ENCODE assay signal across 29 cellular contexts in genomic region chr20:32848846-32849245, GRCh38. TPM values are rescaled to one million over a fixed set of nuclear protein-coding genes. Genes with fewer than 3 reads are reported as not detected.
DNase-seq lines count a peak whose midpoint lies in the region; ATAC-seq and TF ChIP-seq lines count a peak whose summit lies in the region.
"Had no signal": no experiment of that assay in that cellular context is flagged by ENCODE, and none has a peak within 500 bp of the region (broad histone marks: within the 10 kb centered on the region; RNA-seq: fewer than 3 reads in every experiment).

No MANE protein-coding gene starts in this region.

- no peaks in the 10 kb centered on the region for H3K9me3 Mint-ChIP-seq in activated CD8-positive, alpha-beta T cell treated with anti-CD3 and anti-CD28 coated beads for 36 hours
- no peaks in the 10 kb centered on the region for H3K9me3 Mint-ChIP-seq in activated CD8-positive, alpha-beta T cell treated with anti-CD3 and anti-CD28 coated beads, Interleukin-2, amount 10 ng/mL, durations not matched to agents 7 days and 5 days (ENCODE audit: insufficient read depth)
- H3K9me3 Mint-ChIP-seq in CD4-positive, alpha-beta T cell: no peaks in the 10 kb centered on the region
- H3K9me3 Mint-ChIP-seq: CD14-positive monocyte had no signal

- TF ChIP-seq EP300 in gastroesophageal sphincter (IDR thresholded peaks at IDR 0.05): no peak

- no peaks in the 10 kb centered on the region for H3K27me3 ChIP-seq in CD4-positive, alpha-beta T cell (ENCODE audit: control insufficient read depth, insufficient read depth, low read length)
- no peaks in the 10 kb centered on the region for H3K27me3 ChIP-seq in Panc1 (ENCODE audit: control insufficient read depth, insufficient read depth, low read length)
- H3K27me3 ChIP-seq in gastroesophageal sphincter: no peaks in the 10 kb centered on the region
- H3K27me3 ChIP-seq: BE2C, SJCRH30 had no signal

- TF ChIP-seq POLR2A in gastroesophageal sphincter (IDR thresholded peaks at IDR 0.05): no peak

- no peak for DNase-seq in activated CD8-positive, alpha-beta T cell treated with anti-CD3 and anti-CD28 coated beads for 36 hours
- DNase-seq in activated CD8-positive, alpha-beta T cell treated with anti-CD3 and anti-CD28 coated beads, Interleukin-2, amount 10 ng/mL, durations not matched to agents 7 days and 5 days: no peak
- no peak for DNase-seq in CD4-positive, alpha-beta T cell
- DNase-seq in Panc1 (ENCODE audit: low read depth, low spot score) (no peak), iris pigment epithelial cell (ENCODE audit: low read depth) (peak; percentile 14), HK-2 (ENCODE audit: unreplicated experiment) (no peak), NCI-H1694 (lab: John Stamatoyannopoulos, UW) (no peak)
- DNase-seq: 8988T, ACHN, BE2C, DMS79, EL, GDM1, Kasumi-1, MV-4-11, NCI-H1105 treated with DMSO at 0.1 percent for 48 hours, NCI-H146, NCI-H2029, NCI-H446, NCI-H524 treated with DMSO at 0.1 percent for 48 hours, NCI-H774, SJCRH30 had no signal

- H3K4me1 Mint-ChIP-seq in activated CD8-positive, alpha-beta T cell treated with anti-CD3 and anti-CD28 coated beads for 36 hours (ENCODE audit: low read depth): peaks cover 11% of the 10 kb centered on the region
- H3K4me1 Mint-ChIP-seq in activated CD8-positive, alpha-beta T cell treated with anti-CD3 and anti-CD28 coated beads, Interleukin-2, amount 10 ng/mL, durations not matched to agents 7 days and 5 days (ENCODE audit: low read depth): no peaks in the 10 kb centered on the region
- H3K4me1 Mint-ChIP-seq in CD4-positive, alpha-beta T cell (ENCODE audit: low read depth): peaks cover 38% of the 10 kb centered on the region
- H3K4me1 Mint-ChIP-seq: CD14-positive monocyte had no signal

- H3K27ac ChIP-seq in CD4-positive, alpha-beta T cell (ENCODE audit: low read depth, low read length): no peak overlapping the region
- H3K27ac ChIP-seq in Panc1 (ENCODE audit: low read length) (no peak overlapping the region), gastroesophageal sphincter (no peak overlapping the region)
- H3K27ac ChIP-seq: SJCRH30 had no signal

- in situ Hi-C loops in Panc1 (cut with HindIII; ENCODE audit: low pct_unique_long_range_greater_than_20kb, low sequenced_read_pairs): no loop called here

- POLR2A ChIA-PET in activated CD8-positive, alpha-beta T cell treated with anti-CD3 and anti-CD28 coated beads for 36 hours (lab: Charles Lee): no interaction called here
- POLR2A ChIA-PET in activated CD8-positive, alpha-beta T cell treated with anti-CD3 and anti-CD28 coated beads, Interleukin-2, amount 10 ng/mL, durations not matched to agents 7 days and 5 days (lab: Charles Lee): no interaction called here
- POLR2A ChIA-PET in CD4-positive, alpha-beta T cell (lab: Charles Lee): no interaction called here
- POLR2A ChIA-PET in Panc1 (lab: Charles Lee): no interaction called here

- no peak overlapping the region for H3K4me3 Mint-ChIP-seq in activated CD8-positive, alpha-beta T cell treated with anti-CD3 and anti-CD28 coated beads for 36 hours
- no peak overlapping the region for H3K4me3 Mint-ChIP-seq in activated CD8-positive, alpha-beta T cell treated with anti-CD3 and anti-CD28 coated beads, Interleukin-2, amount 10 ng/mL, durations not matched to agents 7 days and 5 days
- no peak overlapping the region for H3K4me3 Mint-ChIP-seq in CD4-positive, alpha-beta T cell
- H3K4me3 Mint-ChIP-seq: CD14-positive monocyte had no signal

- H3K36me3 ChIP-seq in Panc1 (ENCODE audit: control insufficient read depth, insufficient read depth, low read length) (peaks cover 34% of the 10 kb centered on the region), gastroesophageal sphincter (peaks cover 0 to 86% of the 10 kb centered on the region in 2 donors)

- H3K4me1 ChIP-seq in Panc1 (ENCODE audit: control insufficient read depth, insufficient read depth, low read length) (no peaks in the 10 kb centered on the region), gastroesophageal sphincter (peaks cover 0 to 4% (median 0%) of the 10 kb centered on the region in 3 donors)
- H3K4me1 ChIP-seq: BE2C, SJCRH30 had no signal

- intact Hi-C loops in activated CD8-positive, alpha-beta T cell treated with anti-CD3 and anti-CD28 coated beads for 36 hours (cut with micrococcal nuclease): no loop called here
- intact Hi-C loops in CD4-positive, alpha-beta T cell (cut with DNase I, micrococcal nuclease): no loop called here
- intact Hi-C loops in Panc1 (cut with micrococcal nuclease; ENCODE audit: unreplicated experiment): no loop called here

- peaks cover 49% of the 10 kb centered on the region for H3K36me3 Mint-ChIP-seq in activated CD8-positive, alpha-beta T cell treated with anti-CD3 and anti-CD28 coated beads for 36 hours (ENCODE audit: low read depth)
- peaks cover 70% of the 10 kb centered on the region for H3K36me3 Mint-ChIP-seq in activated CD8-positive, alpha-beta T cell treated with anti-CD3 and anti-CD28 coated beads, Interleukin-2, amount 10 ng/mL, durations not matched to agents 7 days and 5 days (ENCODE audit: low read depth)
- H3K36me3 Mint-ChIP-seq in CD4-positive, alpha-beta T cell (ENCODE audit: low read depth): peaks cover 95% of the 10 kb centered on the region

- BruUV-seq in Panc1 (replicated peaks; lab: Mats Ljungman, UMichigan): TSS peak; percentile 42

- WGBS in gastroesophageal sphincter (ENCODE audit: low coverage in 1 of 2), 2 donors: 78 to 80% methylated on average over 5 to 6 of the region's 6 CpGs

- peak overlapping the region; percentile 2 for H3K27ac Mint-ChIP-seq in activated CD8-positive, alpha-beta T cell treated with anti-CD3 and anti-CD28 coated beads for 36 hours
- no peak overlapping the region for H3K27ac Mint-ChIP-seq in activated CD8-positive, alpha-beta T cell treated with anti-CD3 and anti-CD28 coated beads, Interleukin-2, amount 10 ng/mL, durations not matched to agents 7 days and 5 days
- peak overlapping the region; percentile 42 for H3K27ac Mint-ChIP-seq in CD4-positive, alpha-beta T cell

- CTCF ChIA-PET in activated CD8-positive, alpha-beta T cell treated with anti-CD3 and anti-CD28 coated beads for 36 hours (lab: Charles Lee): no interaction called here
- CTCF ChIA-PET in activated CD8-positive, alpha-beta T cell treated with anti-CD3 and anti-CD28 coated beads, Interleukin-2, amount 10 ng/mL, durations not matched to agents 7 days and 5 days (lab: Charles Lee): no interaction called here
- CTCF ChIA-PET in CD4-positive, alpha-beta T cell (lab: Charles Lee): no interaction called here
- CTCF ChIA-PET in Panc1 (lab: Charles Lee): no interaction called here

- no peaks in the 10 kb centered on the region for H3K9me3 ChIP-seq in CD4-positive, alpha-beta T cell (ENCODE audit: control insufficient read depth, low read length)
- H3K9me3 ChIP-seq in Panc1 (ENCODE audit: control insufficient read depth, insufficient read depth, low read depth, low read length) (no peaks in the 10 kb centered on the region), gastroesophageal sphincter (no peaks in the 10 kb centered on the region)
- H3K9me3 ChIP-seq: BE2C, SJCRH30 had no signal

- no peak for ATAC-seq in activated CD8-positive, alpha-beta T cell treated with anti-CD3 and anti-CD28 coated beads for 36 hours
- no peak for ATAC-seq in activated CD8-positive, alpha-beta T cell treated with anti-CD3 and anti-CD28 coated beads, Interleukin-2, amount 10 ng/mL, durations not matched to agents 7 days and 5 days
- ATAC-seq in CD4-positive, alpha-beta T cell (ENCODE audit: poor library complexity): no peak
- ATAC-seq in Panc1 (no peak), gastroesophageal sphincter (no peak)
- ATAC-seq: K562, Right ventricle myocardium inferior, SK-N-SH treated with all-trans-retinoic acid at 6 μM for 48 hours had no signal

- no peak for TF ChIP-seq CTCF in activated CD8-positive, alpha-beta T cell treated with anti-CD3 and anti-CD28 coated beads for 36 hours (IDR thresholded peaks at IDR 0.05)
- no peak for TF ChIP-seq CTCF in CD4-positive, alpha-beta T cell (IDR thresholded peaks at IDR 0.05)
- TF ChIP-seq CTCF in Panc1 (IDR thresholded peaks at IDR 0.05) (no peak), gastroesophageal sphincter (IDR thresholded peaks at IDR 0.05) (no peak)

- no peak overlapping the region for H3K4me3 ChIP-seq in Panc1 (ENCODE audit: low read depth in 2 of 2, low read length in 2 of 2)
- no peak overlapping the region for H3K4me3 ChIP-seq in gastroesophageal sphincter
- H3K4me3 ChIP-seq: K562, SJCRH30 had no signal

- H3K27me3 Mint-ChIP-seq in activated CD8-positive, alpha-beta T cell treated with anti-CD3 and anti-CD28 coated beads for 36 hours: no peaks in the 10 kb centered on the region
- no peaks in the 10 kb centered on the region for H3K27me3 Mint-ChIP-seq in activated CD8-positive, alpha-beta T cell treated with anti-CD3 and anti-CD28 coated beads, Interleukin-2, amount 10 ng/mL, durations not matched to agents 7 days and 5 days (ENCODE audit: low read depth)
- H3K27me3 Mint-ChIP-seq in CD4-positive, alpha-beta T cell: no peaks in the 10 kb centered on the region

RNA-seq across cellular contexts. Expression of gene EFCAB8, which starts 9.9 kb away (rescaled TPM):
- total RNA-seq in activated CD8-positive, alpha-beta T cell treated with anti-CD3 and anti-CD28 coated beads for 36 hours: under 1 TPM; 0.89 to 0.92 TPM
- 1 to 10 TPM; 1.0 to 1.5 TPM for total RNA-seq in activated CD8-positive, alpha-beta T cell treated with anti-CD3 and anti-CD28 coated beads, Interleukin-2, amount 10 ng/mL, durations not matched to agents 7 days and 5 days
- total RNA-seq in CD4-positive, alpha-beta T cell: 1 to 10 TPM in 1 of 2 experiments, under 1 TPM in 1; 0.81 to 2.5 TPM
- total RNA-seq in Panc1 (2021; ENCODE audit: unreplicated experiment) (1.1 TPM), gastroesophageal sphincter (under 1 TPM in 2 of 4 donors, not detected in 2; 0.13 to 0.78 TPM)
- 0.36 TPM for polyA plus RNA-seq in Panc1 (2012; ENCODE audit: insufficient read length)
- total RNA-seq: HT1080, M059J had no signal
- polyA plus RNA-seq: CD14-positive monocyte had no signal

RNA-seq across cellular contexts. Expression of gene MAPRE1, which starts 29.1 kb away (rescaled TPM):
- 100 to 1,000 TPM; 112 to 119 TPM for total RNA-seq in activated CD8-positive, alpha-beta T cell treated with anti-CD3 and anti-CD28 coated beads for 36 hours
- 100 to 1,000 TPM; 137 to 142 TPM for total RNA-seq in activated CD8-positive, alpha-beta T cell treated with anti-CD3 and anti-CD28 coated beads, Interleukin-2, amount 10 ng/mL, durations not matched to agents 7 days and 5 days
- 100 to 1,000 TPM; 130 TPM for total RNA-seq in CD4-positive, alpha-beta T cell
- total RNA-seq in Panc1 (2021; ENCODE audit: unreplicated experiment): 160 TPM
- polyA plus RNA-seq in Panc1 (2012; ENCODE audit: insufficient read length): 98.9 TPM
- total RNA-seq in gastroesophageal sphincter: 100 to 1,000 TPM; 148 to 158 (median 150) TPM
